In genomic region chr2:136117909-136118818, GRCh38 we compare ENCODE assay signal across 8 cellular contexts. TPM values are rescaled to one million over a fixed set of nuclear protein-coding genes. Genes with fewer than 3 reads are reported as not detected.
DNase-seq lines count a peak whose midpoint lies in the region; ATAC-seq, FAIRE-seq and TF ChIP-seq lines count a peak whose summit lies in the region.

TSS of gene CXCR4 (minus strand) at chr2:136118149. CDS start at chr2:136118060, 89 bp downstream.

- H3K9me3 ChIP-seq in kidney (ENCODE audit: control insufficient read depth in 1 of 2, low read length in 2 of 2): no peaks in the 10 kb centered on the region

- in situ Hi-C loops in T47D (cut with HindIII; ENCODE audit: low pct_unique_long_range_greater_than_20kb, low sequenced_read_pairs): no loop called here

- intact Hi-C loops in kidney (cut with DNase I): no loop called here

- H3K9me3 Mint-ChIP-seq in GM23338: no peaks in the 10 kb centered on the region

- H3K4me1 Mint-ChIP-seq in GM23338: peaks cover 8% of the 10 kb centered on the region

- H3K4me1 ChIP-seq in GM23338 (ENCODE audit: insufficient read depth): peaks cover 33% of the 10 kb centered on the region
- H3K4me1 ChIP-seq in kidney (ENCODE audit: control insufficient read depth in 1 of 2, insufficient read depth in 1 of 2, low read depth in 1 of 2, low read length in 2 of 2): peaks cover 6 to 11% of the 10 kb centered on the region in 2 donors

- no peaks in the 10 kb centered on the region for H4K20me1 ChIP-seq in GM23338 (replicated peaks; ENCODE audit: insufficient read depth)

- peak within 1 kb of the TSS; percentile 76 for H3K4me3 ChIP-seq in GM23338
- H3K4me3 ChIP-seq in kidney (ENCODE audit: low read length in 2 of 2): peak within 1 kb of the TSS; percentile 69 to 72

- peak within 1 kb of the TSS; percentile 28 to 53 for H3K9ac ChIP-seq in kidney (ENCODE audit: low read length in 2 of 2)

- H3K27me3 ChIP-seq in GM23338 (ENCODE audit: insufficient read depth): peaks cover 69% of the 10 kb centered on the region

- no peaks in the 10 kb centered on the region for H3K79me2 ChIP-seq in GM23338 (replicated peaks; ENCODE audit: insufficient read depth)

- no peaks in the 10 kb centered on the region; the same call in 1 of the 2 replicates for H3F3A ChIP-seq in GM23338 (replicated peaks; ENCODE audit: low read depth)

- peak within 1 kb of the TSS; percentile 83 for H3K4me3 Mint-ChIP-seq in GM23338

- peaks cover 51% of the 10 kb centered on the region for H3K27me3 Mint-ChIP-seq in GM23338 (ENCODE audit: insufficient read depth, low read depth, poor library complexity)

- H3K27ac Mint-ChIP-seq in GM23338: no peak within 1 kb of the TSS

- no peak within 1 kb of the TSS for H3K27ac ChIP-seq in GM23338 (ENCODE audit: low read depth)
- H3K27ac ChIP-seq in kidney (ENCODE audit: low read depth in 2 of 2, low read length in 2 of 2): peak within 1 kb of the TSS; percentile 6 to 81

- H3K36me3 ChIP-seq in GM23338 (ENCODE audit: insufficient read depth): no peaks in the 10 kb centered on the region
- peaks cover 0 to 4% of the 10 kb centered on the region in 2 donors for H3K36me3 ChIP-seq in kidney (ENCODE audit: control insufficient read depth in 1 of 2, insufficient read depth in 2 of 2, low read length in 2 of 2)

- no peaks in the 10 kb centered on the region for H3K9me2 ChIP-seq in GM23338 (ENCODE audit: insufficient read depth)

- TF ChIP-seq CTCF in GM23338 (conservative IDR thresholded peaks at IDR 0.05; ENCODE audit: low read depth in 2 of 2) (peak in 1 of 2 experiments; percentile 44), kidney (IDR thresholded peaks at IDR 0.05; ENCODE audit: borderline replicate concordance, extremely low read depth, insufficient read depth) (peak; percentile 1)

- FAIRE-seq in kidney (lab: Jason Lieb, UNC): no peak

- DNase-seq in D341Med (ENCODE audit: low spot score) (peak; percentile 84), GM23338 (ENCODE audit: low spot score) (peak; percentile 91), NCI-H187 treated with DMSO at 0.1 percent for 48 hours (lab: John Stamatoyannopoulos, UW) (peak; percentile 47), UCSD-AML1 (lab: John Stamatoyannopoulos, UW; ENCODE audit: unreplicated experiment) (peak; percentile 39), T47D (ENCODE audit: low read depth in 1 of 2, low spot score in 1 of 2) (peak; percentile 55 to 59), kidney (peak; percentile 94)
- peak; percentile 82 for DNase-seq in stimulated activated CD4-positive, alpha-beta T cell treated with anti-CD3 and anti-CD28 coated beads, Interleukin-15, amount 100 ng/mL, for 24 hours

- peak within 1 kb of the TSS; percentile 80 for H3K4me2 ChIP-seq in GM23338

- peak within 1 kb of the TSS; percentile 94 for H2AFZ ChIP-seq in GM23338

- no peaks in the 10 kb centered on the region; the same call in 2 of the 3 replicates for H3K36me3 Mint-ChIP-seq in GM23338 (ENCODE audit: low read depth)

- ATAC-seq in GM23338 (peak; percentile 73), GM19328 (IDR thresholded peaks at IDR 0.05; ENCODE audit: unreplicated experiment) (no peak)

TF ChIP-seq in GM23338, 12 proteins besides CTCF, POLR2A, EP300 and RAD21:
- TF ChIP-seq ZNF331 (CRISPR knock-in tag; IDR thresholded peaks at IDR 0.05; ENCODE audit: low read depth) (no peak), POLR2AphosphoS5 (IDR thresholded peaks at IDR 0.05; ENCODE audit: low read depth) (peak; percentile 66)
TF ChIP-seq in GM23338: peak in this region for 1.

RNA-seq across cellular contexts. Expression of gene CXCR4, which starts in this region (rescaled TPM):
- 1.3 and 2.1 TPM in 2 replicates for total RNA-seq in GM23338 (2014; rRNA removed; shearing (Covaris generic))
- 2.1 and 2.5 TPM in 2 replicates for polyA plus RNA-seq in GM23338 (2016; fragmentation: Nextera tagmentation; extraction: Ambion mirVana)
- 51.9 TPM for total RNA-seq in kidney
- 9.5 TPM for polyA plus RNA-seq in kidney (ENCODE audit: insufficient read depth, low read depth, low replicate concordance)

Comparison
In these comparisons a context has a peak if more than half of its experiments do, and no peak if none do; other contexts are left out.
1. RNA of gene CXCR4 (total RNA-seq): 51.9 TPM in kidney (single experiment); 1.3 to 2.1 TPM in GM23338; every median in the first group is over 10 times any median in the second.
2. DNase-seq: peak in every context shown above with its lines; median percentile 94 in kidney; 91 in GM23338; 84 in D341Med; 82 in stimulated activated CD4-positive, alpha-beta T cell treated with anti-CD3 and anti-CD28 coated beads, Interleukin-15, amount 100 ng/mL, for 24 hours; 57 in T47D; 47 in NCI-H187 treated with DMSO at 0.1 percent for 48 hours; 39 in UCSD-AML1.